13 cellular contexts compared by ENCODE assay signal in the genomic region with DNA sequence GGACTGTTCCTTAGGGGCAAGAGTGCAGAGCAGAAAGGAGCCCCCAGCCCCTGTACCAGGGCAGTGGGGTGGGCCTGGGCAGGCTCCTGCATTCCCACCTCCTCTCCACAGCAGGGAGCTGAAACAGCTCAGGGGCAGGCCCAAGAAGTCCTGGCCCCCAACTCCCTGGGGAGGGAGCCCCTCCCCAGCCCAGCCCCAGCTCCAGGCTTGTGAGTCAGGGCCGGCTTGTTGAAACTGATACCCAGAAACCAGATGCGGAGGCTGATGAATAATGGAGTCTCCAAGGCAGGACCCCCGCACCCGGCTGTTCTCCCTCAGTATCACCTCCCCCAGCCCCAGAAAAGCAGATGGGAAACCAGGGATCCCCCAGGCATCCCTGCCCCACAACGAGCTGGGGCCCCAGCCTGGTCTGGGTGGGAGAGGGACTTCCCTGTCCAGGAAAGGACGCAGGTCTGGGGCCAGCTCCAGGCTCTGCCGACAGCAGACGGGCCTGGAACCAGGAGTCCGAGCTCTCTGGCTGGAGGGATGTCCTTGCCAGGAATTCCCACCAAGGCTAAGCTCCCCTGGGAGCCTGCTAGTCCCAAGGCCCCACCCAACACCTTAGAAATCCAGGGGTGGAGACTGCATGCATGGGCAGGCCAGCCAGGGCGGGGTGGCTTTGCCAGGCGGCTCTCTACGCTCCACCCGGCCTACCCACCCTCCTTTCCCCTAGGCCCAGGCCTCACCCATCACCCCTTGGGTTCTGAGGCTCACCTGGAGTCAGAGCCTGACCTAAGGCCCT. TPM values are rescaled to one million over a fixed set of nuclear protein-coding genes. Genes with fewer than 3 reads are reported as not detected.
DNase-seq lines count a peak whose midpoint lies in the region; ATAC-seq and TF ChIP-seq lines count a peak whose summit lies in the region.
"Had no signal": no experiment of that assay in that cellular context is flagged by ENCODE, and none has a peak within 500 bp of the region (broad histone marks: within the 10 kb centered on the region; RNA-seq: fewer than 3 reads in every experiment).

No MANE protein-coding gene starts in this region.

- ATAC-seq in DND-41 (ENCODE audit: insufficient read depth, low read depth) (no peak), esophagus mucosa (peak; percentile 83), HG02571 (IDR thresholded peaks at IDR 0.05; ENCODE audit: unreplicated experiment) (no peak), HG02642 (IDR thresholded peaks at IDR 0.05; ENCODE audit: poor library complexity, unreplicated experiment) (no peak)

- CTCF ChIA-PET in CD8-positive, alpha-beta memory T cell (lab: Charles Lee): interaction anchor here (0.7 to 7.2 kb wide), 16 partner anchors 9 to 157 kb away, joined by 3 to 79 read pairs (median 4); partner anchors contain the start of genes KLHL21, NOL9, TAS1R1 and TNFRSF25

- H3K79me2 ChIP-seq in DND-41 (ENCODE audit: insufficient read depth, low read length) (no peaks in the 10 kb centered on the region), smooth muscle cell (ENCODE audit: low read depth) (peaks cover 2% of the 10 kb centered on the region)

- H3K36me3 Mint-ChIP-seq in CD8-positive, alpha-beta memory T cell: peaks cover 0 to 2% (median 0%) of the 10 kb centered on the region in 3 donors
- H3K36me3 Mint-ChIP-seq: memory B cell had no signal

- peaks cover 36% of the 10 kb centered on the region for H3K4me1 ChIP-seq in DND-41 (ENCODE audit: insufficient read depth, low read length)
- H3K4me1 ChIP-seq in smooth muscle cell (ENCODE audit: low read depth): peaks cover 11% of the 10 kb centered on the region
- peaks cover 23% of the 10 kb centered on the region for H3K4me1 ChIP-seq in CD8-positive, alpha-beta memory T cell (ENCODE audit: insufficient read depth, low read length)

- H3K27me3 ChIP-seq in DND-41 (ENCODE audit: insufficient read depth, low read length, poor library complexity) (no peaks in the 10 kb centered on the region), smooth muscle cell (ENCODE audit: low read depth) (peaks cover 10% of the 10 kb centered on the region)
- H3K27me3 ChIP-seq in CD8-positive, alpha-beta memory T cell (ENCODE audit: insufficient read depth, low read length, poor library complexity, severe bottlenecking): peaks cover 16% of the 10 kb centered on the region

- H3K9ac ChIP-seq in DND-41 (ENCODE audit: low read depth, low read length) (peak overlapping the region; percentile 74; the same call in 1 of the 2 replicates), smooth muscle cell (ENCODE audit: low read depth) (no peak overlapping the region)

- H4K20me1 ChIP-seq in DND-41 (ENCODE audit: insufficient read depth, low read length): peaks cover 5% of the 10 kb centered on the region; the same call in 1 of the 2 replicates
- peaks cover 15% of the 10 kb centered on the region for H4K20me1 ChIP-seq in smooth muscle cell (ENCODE audit: low read depth)

- TF ChIP-seq CTCF in DND-41 (IDR thresholded peaks at IDR 0.05; ENCODE audit: borderline replicate concordance, extremely low read depth, low read length, poor library complexity, severe bottlenecking): no peak
- TF ChIP-seq CTCF in smooth muscle cell (IDR thresholded peaks at IDR 0.05; ENCODE audit: borderline replicate concordance, insufficient read depth, poor library complexity, severe bottlenecking): no peak

- H3K4me3 Mint-ChIP-seq in CD8-positive, alpha-beta memory T cell: no peak overlapping the region
- H3K4me3 Mint-ChIP-seq: activated CD4-positive, alpha-beta memory T cell treated with anti-CD3 and anti-CD28 coated beads, Interleukin-2, amount 10 ng/mL, durations not matched to agents 7 days and 5 days had no signal

- no peak overlapping the region for H3K27ac Mint-ChIP-seq in CD8-positive, alpha-beta memory T cell
- H3K27ac Mint-ChIP-seq: activated CD4-positive, alpha-beta memory T cell treated with anti-CD3 and anti-CD28 coated beads, Interleukin-2, amount 10 ng/mL, durations not matched to agents 7 days and 5 days; memory B cell had no signal

- WGBS in smooth muscle cell (ENCODE audit: low lambda C conversion rate): 81% methylated on average over 10 of the region's 13 CpGs

- no peak overlapping the region for H2AFZ ChIP-seq in DND-41 (ENCODE audit: low read depth, low read length)
- no peak overlapping the region for H2AFZ ChIP-seq in smooth muscle cell (ENCODE audit: low read depth)

- no peak overlapping the region for H3K27ac ChIP-seq in DND-41 (ENCODE audit: low read length)
- H3K27ac ChIP-seq in smooth muscle cell (ENCODE audit: low read depth): peak overlapping the region; percentile 52
- no peak overlapping the region for H3K27ac ChIP-seq in CD8-positive, alpha-beta memory T cell (ENCODE audit: low read depth, low read length)
- H3K27ac ChIP-seq: SK-N-MC had no signal

- H3K9me3 ChIP-seq in DND-41 (ENCODE audit: insufficient read depth, low read length, severe bottlenecking): no peaks in the 10 kb centered on the region
- H3K9me3 ChIP-seq in smooth muscle cell (replicated peaks; ENCODE audit: low read depth): no peaks in the 10 kb centered on the region
- no peaks in the 10 kb centered on the region for H3K9me3 ChIP-seq in CD8-positive, alpha-beta memory T cell (ENCODE audit: low read length)
- H3K9me3 ChIP-seq: MG63 had no signal

- POLR2A ChIA-PET in CD8-positive, alpha-beta memory T cell (lab: Charles Lee): interaction anchor here (1.0 kb wide), 1 partner anchor 66 kb away, joined by 4 read pairs; no protein-coding TSS in a partner anchor

- no peaks in the 10 kb centered on the region for H3K9me3 Mint-ChIP-seq in CD8-positive, alpha-beta memory T cell
- H3K9me3 Mint-ChIP-seq: activated CD4-positive, alpha-beta memory T cell treated with anti-CD3 and anti-CD28 coated beads, Interleukin-2, amount 10 ng/mL, durations not matched to agents 7 days and 5 days; memory B cell had no signal

- H3K4me2 ChIP-seq in DND-41 (ENCODE audit: insufficient read depth, low read length): no peak overlapping the region
- peak overlapping the region; percentile 100 for H3K4me2 ChIP-seq in smooth muscle cell

- H3F3A ChIP-seq in smooth muscle cell (ENCODE audit: low read depth): peaks cover 8% of the 10 kb centered on the region

- H3K36me3 ChIP-seq in DND-41 (ENCODE audit: insufficient read depth, low read length) (no peaks in the 10 kb centered on the region), smooth muscle cell (ENCODE audit: low read depth) (no peaks in the 10 kb centered on the region)
- no peaks in the 10 kb centered on the region for H3K36me3 ChIP-seq in CD8-positive, alpha-beta memory T cell (ENCODE audit: insufficient read depth, low read length)
- H3K36me3 ChIP-seq: MG63 had no signal

- DNase-seq in DND-41 (no peak), NCI-H526 (lab: John Stamatoyannopoulos, UW) (peak; percentile 84 to 94), smooth muscle cell (lab: John Stamatoyannopoulos, UW; ENCODE audit: unreplicated experiment) (no peak)
- DNase-seq in CD8-positive, alpha-beta memory T cell: no peak
- DNase-seq: activated CD4-positive, alpha-beta memory T cell treated with anti-CD3 and anti-CD28 coated beads, Interleukin-2, amount 10 ng/mL, durations not matched to agents 7 days and 5 days; activated naive CD4-positive, alpha-beta T cell; MG63; NCI-H2107 had no signal

- H3K27me3 Mint-ChIP-seq in CD8-positive, alpha-beta memory T cell: peaks cover 14 to 26% of the 10 kb centered on the region in 2 donors

- H3K4me3 ChIP-seq in DND-41 (ENCODE audit: low read depth in 1 of 2, low read length in 2 of 2) (no peak overlapping the region), smooth muscle cell (no peak overlapping the region)
- no peak overlapping the region for H3K4me3 ChIP-seq in CD8-positive, alpha-beta memory T cell (ENCODE audit: low read length)
- H3K4me3 ChIP-seq: MG63 had no signal

- H3K4me1 Mint-ChIP-seq in CD8-positive, alpha-beta memory T cell: peaks cover 14 to 25% (median 18%) of the 10 kb centered on the region in 3 donors

RNA-seq across cellular contexts. Expression of gene PLEKHG5, which starts 2.7 kb away (rescaled TPM):
- total RNA-seq in esophagus mucosa (24.4 TPM), smooth muscle cell (14.5 and 16.1 TPM in 2 replicates)
- 10.6 and 17.8 TPM in 2 replicates for polyA plus RNA-seq in smooth muscle cell
- 1 to 10 TPM; 2.2 to 2.6 TPM for total RNA-seq in CD8-positive, alpha-beta memory T cell
- polyA plus RNA-seq in CD8-positive, alpha-beta memory T cell: 1.0 TPM

RNA-seq across cellular contexts. Expression of gene TNFRSF25, which starts 22.8 kb away (rescaled TPM):
- total RNA-seq in esophagus mucosa: 13.1 TPM
- total RNA-seq in smooth muscle cell: 9.6 and 19.8 TPM in 2 replicates
- polyA plus RNA-seq in smooth muscle cell: 10.1 and 17.7 TPM in 2 replicates
- total RNA-seq in CD8-positive, alpha-beta memory T cell: 100 to 1,000 TPM in 1 of 2 experiments, 10 to 100 TPM in 1; 90.8 to 100 TPM
- polyA plus RNA-seq in CD8-positive, alpha-beta memory T cell: 30.0 TPM

Comparison
In these comparisons a context has a peak if more than half of its experiments do, and no peak if none do; other contexts are left out.
1. DNase-seq: peak in NCI-H526 (2 of 2); none in DND-41 (single experiment), smooth muscle cell (single experiment) and CD8-positive, alpha-beta memory T cell (0 of 5).